10 cellular contexts compared by ENCODE assay signal in the genomic region with DNA sequence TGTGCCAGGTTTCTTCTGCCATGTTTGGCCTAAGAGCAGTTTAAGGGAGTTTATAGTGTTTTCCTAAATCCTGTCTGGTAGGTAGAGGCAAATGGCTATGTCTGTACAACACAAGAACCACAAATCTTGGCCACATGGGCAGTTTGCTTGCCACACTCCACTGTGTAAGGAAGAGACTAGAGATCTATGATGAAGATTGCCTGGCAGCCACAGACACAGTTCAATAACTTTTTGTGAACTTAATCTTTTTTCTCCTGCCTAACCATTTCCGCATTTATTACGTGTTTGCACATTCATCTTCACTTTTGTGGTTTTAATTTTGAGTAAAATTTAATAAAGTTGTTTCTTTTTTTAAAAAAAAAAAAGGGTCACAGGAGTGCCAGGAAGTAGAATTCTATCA.
"Had no signal": no experiment of that assay in that cellular context is flagged by ENCODE, and none has a peak within 500 bp of the region (broad histone marks: within the 10 kb centered on the region; RNA-seq: fewer than 3 reads in every experiment).

No MANE protein-coding gene starts in this region.

- DNase-seq: activated CD4-positive, alpha-beta T cell treated with anti-CD3 and anti-CD28 coated beads, Interleukin-2, amount 50 U/mL, for 1 hour; activated CD4-positive, CD25-positive, alpha-beta regulatory T cell; activated effector memory CD4-positive, alpha-beta T cell treated with Interleukin-2 at 50 U/mL for 16 hours; amniotic stem cell; caudate nucleus; islet precursor cell; stimulated activated CD4-positive, alpha-beta T cell treated with anti-CD3 and anti-CD28 coated beads, Interleukin-2, amount 100 ng/mL, for 48 hours; stimulated activated naive B cell treated with anti-CD40 and anti-IgM and Interleukin-4, amounts not matched to agents 10 μg/mL and 1 μg/mL and 100 μg/mL, for 72 hours; substantia nigra had no signal

- H3K9me3 Mint-ChIP-seq: activated naive CD4-positive, alpha-beta T cell treated with anti-CD3 and anti-CD28 coated beads, Interleukin-2, amount 50 U/mL, for 24 hours; stimulated activated naive B cell treated with anti-CD40 and anti-IgM and Interleukin-4, amounts not matched to agents 10 μg/mL and 1 μg/mL and 100 μg/mL, for 72 hours had no signal

- ATAC-seq: stimulated activated naive B cell treated with anti-CD40 and anti-IgM and Interleukin-4, amounts not matched to agents 10 μg/mL and 1 μg/mL and 100 μg/mL, for 72 hours had no signal

- H3K27ac Mint-ChIP-seq: stimulated activated naive B cell treated with anti-CD40 and anti-IgM and Interleukin-4, amounts not matched to agents 10 μg/mL and 1 μg/mL and 100 μg/mL, for 72 hours had no signal

- H3K4me3 Mint-ChIP-seq: activated naive CD4-positive, alpha-beta T cell treated with anti-CD3 and anti-CD28 coated beads, Interleukin-2, amount 50 U/mL, for 24 hours; stimulated activated naive B cell treated with anti-CD40 and anti-IgM and Interleukin-4, amounts not matched to agents 10 μg/mL and 1 μg/mL and 100 μg/mL, for 72 hours had no signal

- H3K27me3 Mint-ChIP-seq: activated naive CD4-positive, alpha-beta T cell treated with anti-CD3 and anti-CD28 coated beads, Interleukin-2, amount 50 U/mL, for 24 hours; stimulated activated naive B cell treated with anti-CD40 and anti-IgM and Interleukin-4, amounts not matched to agents 10 μg/mL and 1 μg/mL and 100 μg/mL, for 72 hours had no signal
